ENCODE assay signal across 13 cellular contexts in genomic region chr18:3402962-3403585, GRCh38. TPM values are rescaled to one million over a fixed set of nuclear protein-coding genes. Genes with fewer than 3 reads are reported as not detected.
DNase-seq lines count a peak whose midpoint lies in the region; ATAC-seq, FAIRE-seq and TF ChIP-seq lines count a peak whose summit lies in the region.
"Had no signal": no experiment of that assay in that cellular context is flagged by ENCODE, and none has a peak within 500 bp of the region (broad histone marks: within the 10 kb centered on the region; RNA-seq: fewer than 3 reads in every experiment).

No MANE protein-coding gene starts in this region.

- H4K91ac ChIP-seq in H1 (replicated peaks; ENCODE audit: insufficient read length, low read length), result no peak overlapping the region

- no peak overlapping the region for H3K23ac ChIP-seq in H1 (ENCODE audit: insufficient read length)

- no peak overlapping the region for H3K4me3 ChIP-seq in H1 (ENCODE audit: extremely low read depth in 1 of 4, insufficient read depth in 2 of 4, low read depth in 3 of 4, low read length in 4 of 4)
- H3K4me3 ChIP-seq in effector memory CD4-positive, alpha-beta T cell (ENCODE audit: insufficient read depth, low read depth, low read length, poor library complexity, severe bottlenecking), result no peak overlapping the region
- H3K4me3 ChIP-seq: BLaER1 treated with 17β-estradiol and CSF1 and Interleukin-3, amounts not matched to agents 10 nM and 100 nM; ovary had no signal

- no peak overlapping the region for H3K14ac ChIP-seq in H1 (ENCODE audit: insufficient read length)

- FAIRE-seq in H1 (lab: Jason Lieb, UNC) (no peak), urothelium cell line (lab: Jason Lieb, UNC) (peak; percentile 96)

- no peak overlapping the region for H2BK120ac ChIP-seq in H1 (replicated peaks; ENCODE audit: low read depth, low read length)

- H3K36me3 ChIP-seq in H1 (ENCODE audit: control insufficient read depth in 2 of 4, insufficient read depth in 4 of 4, low read length in 3 of 4), result no peaks in the 10 kb centered on the region
- H3K36me3 ChIP-seq in effector memory CD4-positive, alpha-beta T cell (ENCODE audit: control insufficient read depth, insufficient read depth, low read length), result no peaks in the 10 kb centered on the region
- H3K36me3 ChIP-seq: BLaER1 treated with 17β-estradiol and CSF1 and Interleukin-3, amounts not matched to agents 10 nM and 100 nM; ovary had no signal

- POLR2A ChIA-PET in H1 (lab: Charles Lee; ENCODE audit: partially characterized antibody), result no interaction called here

- H3K4me1 Mint-ChIP-seq in activated naive CD8-positive, alpha-beta T cell treated with anti-CD3 and anti-CD28 coated beads, Interleukin-2, amount 50 U/mL, for 24 hours, result peaks cover 30% of the 10 kb centered on the region
- H3K4me1 Mint-ChIP-seq in activated naive CD8-positive, alpha-beta T cell treated with anti-CD3 and anti-CD28 coated beads for 36 hours, result peaks cover 10% of the 10 kb centered on the region

- no peak overlapping the region for H3K27ac Mint-ChIP-seq in activated naive CD8-positive, alpha-beta T cell treated with anti-CD3 and anti-CD28 coated beads, Interleukin-2, amount 50 U/mL, for 24 hours
- no peak overlapping the region for H3K27ac Mint-ChIP-seq in activated naive CD8-positive, alpha-beta T cell treated with anti-CD3 and anti-CD28 coated beads for 36 hours
- H3K27ac Mint-ChIP-seq: activated T-helper 2 cell treated with anti-CD3 and anti-CD28 coated beads, Interferon-gamma antibody, Interleukin-2, Interleukin-4, amounts not matched to agents 10 μg/mL and 5 μg/mL and 100 μg/mL, durations not matched to agents 14 hours and 24 hours and 36 hours; T-helper 2 cell treated with Interferon-gamma antibody and Interleukin-4, amounts not matched to agents 5 μg/mL and 100 μg/mL, for 36 hours had no signal

- H3K27me3 ChIP-seq in H1 (replicated peaks in 1 of 4; ENCODE audit: control insufficient read depth in 3 of 4, extremely low read depth in 1 of 4, insufficient read depth in 3 of 4, low read length in 3 of 4), result no peaks in the 10 kb centered on the region
- no peaks in the 10 kb centered on the region for H3K27me3 ChIP-seq in effector memory CD4-positive, alpha-beta T cell (replicated peaks; ENCODE audit: control insufficient read depth, insufficient read depth, low read length, poor library complexity, severe bottlenecking)
- H3K27me3 ChIP-seq: BLaER1 treated with 17β-estradiol and CSF1 and Interleukin-3, amounts not matched to agents 10 nM and 100 nM; ovary had no signal

- no peak overlapping the region for H3K56ac ChIP-seq in H1 (replicated peaks; ENCODE audit: insufficient read length, low read depth, low read length)

- no peak overlapping the region for H4K5ac ChIP-seq in H1 (ENCODE audit: insufficient read length, low read depth, low read length)

- 0 out of 2 replicates have a peak overlapping the region, but pooled peaks have one; percentile 3 for H2AFZ ChIP-seq in H1 (ENCODE audit: low read length)

- CTCF ChIA-PET in H1 (lab: Charles Lee; ENCODE audit: partially characterized antibody), result interaction anchor here (0.5 kb wide), 1 partner anchor 36 kb away, joined by 4 read pairs; no protein-coding TSS in a partner anchor

- no peak overlapping the region for H3K4ac ChIP-seq in H1 (replicated peaks; ENCODE audit: insufficient read length, low read depth, low read length)

- no peak overlapping the region for H3K9ac ChIP-seq in H1 (replicated peaks in 1 of 4; ENCODE audit: extremely low read depth in 1 of 4, low read depth in 3 of 4, low read length in 3 of 4)
- H3K9ac ChIP-seq: BLaER1 treated with 17β-estradiol and CSF1 and Interleukin-3, amounts not matched to agents 10 nM and 100 nM had no signal

- H3K79me1 ChIP-seq in H1 (ENCODE audit: low read depth, low read length), result no peaks in the 10 kb centered on the region

- no peak overlapping the region for H4K8ac ChIP-seq in H1 (ENCODE audit: extremely low read depth, insufficient read depth, low read length)

- no peak overlapping the region for H2BK5ac ChIP-seq in H1 (ENCODE audit: low read depth, low read length)

- TF ChIP-seq EP300 in H1 (IDR thresholded peaks at IDR 0.05; ENCODE audit: borderline replicate concordance in 1 of 2, low read depth in 2 of 2, low read length in 2 of 2), result no peak

- H3K9me3 Mint-ChIP-seq in activated naive CD8-positive, alpha-beta T cell treated with anti-CD3 and anti-CD28 coated beads, Interleukin-2, amount 50 U/mL, for 24 hours, result peaks cover 5% of the 10 kb centered on the region
- no peaks in the 10 kb centered on the region for H3K9me3 Mint-ChIP-seq in activated naive CD8-positive, alpha-beta T cell treated with anti-CD3 and anti-CD28 coated beads for 36 hours
- H3K9me3 Mint-ChIP-seq: activated T-helper 2 cell treated with anti-CD3 and anti-CD28 coated beads, Interferon-gamma antibody, Interleukin-2, Interleukin-4, amounts not matched to agents 10 μg/mL and 5 μg/mL and 100 μg/mL, durations not matched to agents 14 hours and 24 hours and 36 hours had no signal

- TF ChIP-seq POLR2A in H1 (IDR thresholded peaks at IDR 0.05; ENCODE audit: control extremely low read depth in 1 of 2, low read depth in 2 of 2, low read length in 2 of 2), result no peak

- ATAC-seq in activated naive CD8-positive, alpha-beta T cell treated with anti-CD3 and anti-CD28 coated beads, Interleukin-2, amount 50 U/mL, for 24 hours, result peak; percentile 57
- ATAC-seq in HG02763 (IDR thresholded peaks at IDR 0.05; ENCODE audit: unreplicated experiment), result no peak

- H3K23me2 ChIP-seq in H1 (ENCODE audit: low read depth, low read length), result no peaks in the 10 kb centered on the region

- WGBS in H1 (ENCODE audit: extremely low coverage in 1 of 2, insufficient coverage in 1 of 2, insufficient read length in 1 of 2, insufficient replicate concordance in 2 of 2, low coverage in 1 of 2, low lambda C conversion rate in 2 of 2, missing lambda C conversion rate in 1 of 2), 2 experiments, result 96% methylated on average over 2 of the region's 2 CpGs; no CpG with 5 or more reads in 1 of the 2 experiments

- H2AK5ac ChIP-seq in H1 (ENCODE audit: low read depth, low read length), result no peak overlapping the region

- no peaks in the 10 kb centered on the region for H3K36me3 Mint-ChIP-seq in activated naive CD8-positive, alpha-beta T cell treated with anti-CD3 and anti-CD28 coated beads, Interleukin-2, amount 50 U/mL, for 24 hours (ENCODE audit: low read depth)
- no peaks in the 10 kb centered on the region for H3K36me3 Mint-ChIP-seq in activated naive CD8-positive, alpha-beta T cell treated with anti-CD3 and anti-CD28 coated beads for 36 hours

- no peak overlapping the region for H2BK15ac ChIP-seq in H1 (ENCODE audit: low read length)

- H3K18ac ChIP-seq in H1 (ENCODE audit: extremely low read depth, low read length), result no peak overlapping the region

- no peaks in the 10 kb centered on the region for H3K27me3 Mint-ChIP-seq in activated naive CD8-positive, alpha-beta T cell treated with anti-CD3 and anti-CD28 coated beads, Interleukin-2, amount 50 U/mL, for 24 hours
- H3K27me3 Mint-ChIP-seq in activated naive CD8-positive, alpha-beta T cell treated with anti-CD3 and anti-CD28 coated beads for 36 hours, result peaks cover 3% of the 10 kb centered on the region

- no peaks in the 10 kb centered on the region for H3K9me3 ChIP-seq in H1 (ENCODE audit: insufficient read depth in 2 of 2, low read depth in 1 of 2, low read length in 1 of 2)
- no peaks in the 10 kb centered on the region for H3K9me3 ChIP-seq in effector memory CD4-positive, alpha-beta T cell (ENCODE audit: control insufficient read depth, low read length)
- H3K9me3 ChIP-seq: ovary had no signal

- no peaks in the 10 kb centered on the region for H4K20me1 ChIP-seq in H1 (replicated peaks in 1 of 2; ENCODE audit: control insufficient read depth in 1 of 2, insufficient read depth in 2 of 2, low read length in 2 of 2)
- H4K20me1 ChIP-seq: BLaER1 treated with 17β-estradiol and CSF1 and Interleukin-3, amounts not matched to agents 10 nM and 100 nM had no signal

- TF ChIP-seq CTCF in H1 (IDR thresholded peaks at IDR 0.05; ENCODE audit: control extremely low read depth in 1 of 3, insufficient read depth in 1 of 3, low read depth in 1 of 3, low read length in 3 of 3), result no peak

- H2BK12ac ChIP-seq in H1 (ENCODE audit: low read depth, low read length), result no peak overlapping the region

- H3K27ac ChIP-seq in H1 (ENCODE audit: low read depth, low read length), result no peak overlapping the region
- no peak overlapping the region for H3K27ac ChIP-seq in effector memory CD4-positive, alpha-beta T cell (ENCODE audit: insufficient read depth, low read length, poor library complexity, severe bottlenecking)
- H3K27ac ChIP-seq: BLaER1 treated with 17β-estradiol and CSF1 and Interleukin-3, amounts not matched to agents 10 nM and 100 nM; ovary had no signal

- no peak for TF ChIP-seq RAD21 in H1 (IDR thresholded peaks at IDR 0.05 in 1 of 2, conservative IDR thresholded peaks at IDR 0.05 in 1 of 2; ENCODE audit: low read depth in 2 of 2, low read length in 2 of 2)

- H3K4me3 Mint-ChIP-seq in activated naive CD8-positive, alpha-beta T cell treated with anti-CD3 and anti-CD28 coated beads, Interleukin-2, amount 50 U/mL, for 24 hours, result no peak overlapping the region
- H3K4me3 Mint-ChIP-seq in activated naive CD8-positive, alpha-beta T cell treated with anti-CD3 and anti-CD28 coated beads for 36 hours, result no peak overlapping the region
- H3K4me3 Mint-ChIP-seq: T-helper 2 cell treated with Interferon-gamma antibody and Interleukin-4, amounts not matched to agents 5 μg/mL and 100 μg/mL, for 36 hours had no signal

- peak overlapping the region; percentile 51; the same call in 1 of the 2 replicates for H2BK20ac ChIP-seq in H1 (ENCODE audit: low read length)

- DNase-seq in activated naive CD8-positive, alpha-beta T cell treated with anti-CD3 and anti-CD28 coated beads, Interleukin-2, amount 50 U/mL, for 24 hours, result no peak
- no peak for DNase-seq in activated naive CD8-positive, alpha-beta T cell treated with anti-CD3 and anti-CD28 coated beads for 36 hours
- peak; percentile 96 for DNase-seq in NCI-H82 (lab: John Stamatoyannopoulos, UW)
- DNase-seq in H1 (ENCODE audit: low read depth in 1 of 2, low spot score in 2 of 2), result no peak
- DNase-seq in urothelium cell line (ENCODE audit: low spot score), result no peak
- DNase-seq in stimulated activated CD8-positive, alpha-beta memory T cell treated with anti-CD3 and anti-CD28 coated beads, Interleukin-4, amount 100 ng/mL, for 48 hours, result no peak
- DNase-seq in effector memory CD4-positive, alpha-beta T cell, result no peak
- DNase-seq: islet precursor cell, ovary had no signal

- H3K4me1 ChIP-seq in H1 (replicated peaks in 1 of 4; ENCODE audit: control insufficient read depth in 3 of 4, insufficient read depth in 4 of 4, low read length in 3 of 4), result no peaks in the 10 kb centered on the region
- peaks cover 6% of the 10 kb centered on the region for H3K4me1 ChIP-seq in effector memory CD4-positive, alpha-beta T cell (ENCODE audit: control insufficient read depth, insufficient read depth, low read length, poor library complexity, severe bottlenecking)

- H3K4me2 ChIP-seq in H1 (ENCODE audit: insufficient read depth in 1 of 2, low read depth in 2 of 2, low read length in 2 of 2), result no peak overlapping the region

- H3K79me2 ChIP-seq in H1 (ENCODE audit: control insufficient read depth in 1 of 2, insufficient read depth in 2 of 2, low read length in 2 of 2), result no peaks in the 10 kb centered on the region

RNA-seq across cellular contexts. Expression of gene TGIF1, which starts 46.9 kb away (rescaled TPM):
- total RNA-seq in activated naive CD8-positive, alpha-beta T cell treated with anti-CD3 and anti-CD28 coated beads for 36 hours, result 10 to 100 TPM; 18.8 to 21.2 TPM
- 259 and 262 TPM in 2 replicates for total RNA-seq in H1 (2021; fragmentation: NEBNext Ultra II Directional; extraction: Animal tissue kit (Norgen Biotek cat#: 25700))
- polyA plus RNA-seq in H1 (2011; rRNA removed), result 256 and 288 TPM in 2 replicates
- polyA plus RNA-seq in H1 (2011; cell fraction: cytosol; rRNA removed), result 274 TPM
- 280 TPM for polyA plus RNA-seq in H1 (2011; cell fraction: nucleus; rRNA removed)
- polyA plus RNA-seq in H1 (2012, experiment 1 of 2), result 212 to 243 TPM (median 229 TPM) in 4 replicates
- 150 TPM for polyA plus RNA-seq in H1 (2012, experiment 2 of 2)
- polyA plus RNA-seq in H1 (2013, experiment 1 of 2), result 190 TPM
- polyA plus RNA-seq in H1 (2013, experiment 2 of 2), result 187 TPM
- 288 and 445 TPM in 2 replicates for polyA minus RNA-seq in H1 (2011; rRNA and poly(A)+ RNA removed)
- 110 TPM for polyA minus RNA-seq in H1 (2011; cell fraction: cytosol; rRNA and poly(A)+ RNA removed)
- 155 TPM for polyA minus RNA-seq in H1 (2011; cell fraction: nucleus; rRNA and poly(A)+ RNA removed)

Comparison
In these comparisons a context has a peak if more than half of its experiments do, and no peak if none do; other contexts are left out.
1. RNA of gene TGIF1, which starts 46.9 kb away (total RNA-seq): 259 to 262 TPM in H1; 18.8 to 21.2 TPM in activated naive CD8-positive, alpha-beta T cell treated with anti-CD3 and anti-CD28 coated beads for 36 hours; every median in the first group is over 10 times any median in the second.